Comparison of ENCODE assay signal across 40 cellular contexts in the genomic region with DNA sequence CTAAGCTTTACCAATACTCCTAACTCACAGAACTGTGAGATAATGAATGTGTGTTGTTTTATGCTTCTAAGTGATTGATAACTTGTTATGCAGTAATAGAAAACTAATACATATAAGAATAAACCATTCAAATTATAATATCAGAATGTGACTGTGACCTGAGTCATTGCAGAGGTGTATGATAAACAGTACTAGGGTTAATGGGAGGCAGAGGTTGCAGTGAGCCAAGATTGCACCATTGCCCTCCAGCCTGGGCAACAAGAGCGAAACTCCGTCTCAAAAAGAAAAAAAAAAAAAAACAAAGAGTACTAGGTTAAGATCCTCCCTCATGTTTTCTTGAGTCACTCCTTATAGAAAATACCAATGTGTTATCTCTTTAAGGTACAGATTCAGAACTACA.
"Had no signal": no experiment of that assay in that cellular context is flagged by ENCODE, and none has a peak within 500 bp of the region (broad histone marks: within the 10 kb centered on the region; RNA-seq: fewer than 3 reads in every experiment).

No MANE protein-coding gene starts in this region.

- H3K9me3 ChIP-seq: adrenal gland, ascending aorta, body of pancreas, breast epithelium had no signal

- H3K27me3 ChIP-seq: adrenal gland, ascending aorta, body of pancreas, brain microvascular endothelial cell, breast epithelium, cardiac muscle cell had no signal

- H3K27me3 Mint-ChIP-seq: activated naive CD4-positive, alpha-beta T cell treated with anti-CD3 and anti-CD28 coated beads, Interleukin-2, amount 10 ng/mL, durations not matched to agents 7 days and 5 days; activated naive CD4-positive, alpha-beta T cell treated with anti-CD3 and anti-CD28 coated beads, Interleukin-2, amount 50 U/mL, for 24 hours; activated naive CD8-positive, alpha-beta T cell; activated naive CD8-positive, alpha-beta T cell treated with anti-CD3 and anti-CD28 coated beads for 36 hours; activated naive CD8-positive, alpha-beta T cell treated with anti-CD3 and anti-CD28 coated beads, Interleukin-2, amount 10 ng/mL, durations not matched to agents 7 days and 5 days; activated naive CD8-positive, alpha-beta T cell treated with anti-CD3 and anti-CD28 coated beads, Interleukin-2, amount 50 U/mL, for 24 hours; activated T-cell treated with anti-CD3 and anti-CD28 coated beads, Interleukin-2, amount 50 U/mL, for 24 hours; activated T-helper 17 cell treated with anti-CD3 and anti-CD28 coated beads, Interleukin-2, amount 50 U/mL, for 72 hours; brain; central memory CD8-positive, alpha-beta T cell had no signal

- H3K4me3 Mint-ChIP-seq: activated naive CD4-positive, alpha-beta T cell treated with anti-CD3 and anti-CD28 coated beads for 36 hours; activated naive CD4-positive, alpha-beta T cell treated with anti-CD3 and anti-CD28 coated beads, Interleukin-2, amount 10 ng/mL, durations not matched to agents 7 days and 5 days; activated naive CD4-positive, alpha-beta T cell treated with anti-CD3 and anti-CD28 coated beads, Interleukin-2, amount 50 U/mL, for 24 hours; activated naive CD8-positive, alpha-beta T cell; activated naive CD8-positive, alpha-beta T cell treated with anti-CD3 and anti-CD28 coated beads for 36 hours; activated naive CD8-positive, alpha-beta T cell treated with anti-CD3 and anti-CD28 coated beads, Interleukin-2, amount 10 ng/mL, durations not matched to agents 7 days and 5 days; activated naive CD8-positive, alpha-beta T cell treated with anti-CD3 and anti-CD28 coated beads, Interleukin-2, amount 50 U/mL, for 24 hours; activated T-cell treated with anti-CD3 and anti-CD28 coated beads, Interleukin-2, amount 50 U/mL, for 24 hours; activated T-cell treated with anti-CD3 and anti-CD28 coated beads, Interleukin-2, amount 50 U/mL, for 4 hours; activated T-cell treated with anti-CD3 and anti-CD28 coated beads, Interleukin-2, amount 50 U/mL, for 72 hours; activated T-helper 1 cell treated with anti-CD3 and anti-CD28 coated beads, Interleukin-12 subunit alpha, Interleukin-12 subunit beta, Interleukin-2, Interleukin-4 antibody, amounts not matched to agents 30 ng/mL and 10 ng/mL and 1 ng/mL, durations not matched to agents 14 hours and 24 hours and 36 hours; activated T-helper 17 cell treated with anti-CD3 and anti-CD28 coated beads, Interleukin-2, amount 50 U/mL, for 72 hours; brain; central memory CD8-positive, alpha-beta T cell had no signal

- FAIRE-seq: astrocyte, bronchial epithelial cell had no signal

- H3K27ac ChIP-seq: adrenal gland, ascending aorta, body of pancreas, brain microvascular endothelial cell, breast epithelium, cardiac muscle cell had no signal

- H3K4me1 ChIP-seq: adrenal gland, ascending aorta, body of pancreas, breast epithelium had no signal

- DNase-seq: activated effector memory CD4-positive, alpha-beta T cell treated with anti-CD3 and anti-CD28 coated beads, Interleukin-2, amount 50 U/mL, for 16 hours; activated effector memory CD4-positive, alpha-beta T cell treated with Interleukin-2 at 50 U/mL for 16 hours; activated gamma-delta T cell; activated gamma-delta T cell treated with Interleukin-2 at 50 U/mL for 16 hours; activated naive CD4-positive, alpha-beta T cell; activated naive CD4-positive, alpha-beta T cell treated with anti-CD3 and anti-CD28 coated beads for 36 hours; activated naive CD4-positive, alpha-beta T cell treated with anti-CD3 and anti-CD28 coated beads, Interleukin-2, amount 10 ng/mL, durations not matched to agents 7 days and 5 days; activated naive CD4-positive, alpha-beta T cell treated with anti-CD3 and anti-CD28 coated beads, Interleukin-2, amount 50 U/mL, for 16 hours; activated naive CD4-positive, alpha-beta T cell treated with Interleukin-2 at 50 U/mL for 16 hours; activated naive CD8-positive, alpha-beta T cell treated with anti-CD3 and anti-CD28 coated beads for 36 hours; activated naive CD8-positive, alpha-beta T cell treated with anti-CD3 and anti-CD28 coated beads, Interleukin-2, amount 10 ng/mL, durations not matched to agents 7 days and 5 days; activated naive CD8-positive, alpha-beta T cell treated with anti-CD3 and anti-CD28 coated beads, Interleukin-2, amount 50 U/mL, for 24 hours; activated T-cell treated with anti-CD3 and anti-CD28 coated beads, Interleukin-2, amount 50 U/mL, for 1 hour; activated T-cell treated with anti-CD3 and anti-CD28 coated beads, Interleukin-2, amount 50 U/mL, for 24 hours; activated T-cell treated with anti-CD3 and anti-CD28 coated beads, Interleukin-2, amount 50 U/mL, for 4 hours; activated T-cell treated with anti-CD3 and anti-CD28 coated beads, Interleukin-2, amount 50 U/mL, for 48 hours; activated T-cell treated with anti-CD3 and anti-CD28 coated beads, Interleukin-2, amount 50 U/mL, for 72 hours; adrenal gland; amniotic stem cell; amygdala; anterior cingulate cortex; aorta; body of pancreas; brain microvascular endothelial cell; caudate nucleus; central memory CD4-positive, alpha-beta T cell; cerebellar nuclear complex had no signal

- H3K9me3 Mint-ChIP-seq: activated naive CD4-positive, alpha-beta T cell treated with anti-CD3 and anti-CD28 coated beads for 36 hours; activated naive CD4-positive, alpha-beta T cell treated with anti-CD3 and anti-CD28 coated beads, Interleukin-2, amount 50 U/mL, for 24 hours had no signal

- H3K36me3 ChIP-seq: adrenal gland, ascending aorta, brain microvascular endothelial cell, breast epithelium, cardiac muscle cell had no signal

- H3K4me3 ChIP-seq: adrenal gland, ascending aorta, body of pancreas, breast epithelium, cardiac muscle cell had no signal

- H3K36me3 Mint-ChIP-seq: activated naive CD4-positive, alpha-beta T cell treated with anti-CD3 and anti-CD28 coated beads, Interleukin-2, amount 10 ng/mL, durations not matched to agents 7 days and 5 days; activated naive CD4-positive, alpha-beta T cell treated with anti-CD3 and anti-CD28 coated beads, Interleukin-2, amount 50 U/mL, for 24 hours; activated naive CD4-positive, alpha-beta T cell treated with anti-CD3 and anti-CD28 coated beads, Interleukin-2, amount 50 U/mL, for 72 hours; activated naive CD8-positive, alpha-beta T cell; activated naive CD8-positive, alpha-beta T cell treated with anti-CD3 and anti-CD28 coated beads for 36 hours; activated naive CD8-positive, alpha-beta T cell treated with anti-CD3 and anti-CD28 coated beads, Interleukin-2, amount 10 ng/mL, durations not matched to agents 7 days and 5 days; brain had no signal

- H3K4me1 Mint-ChIP-seq: activated naive CD4-positive, alpha-beta T cell treated with anti-CD3 and anti-CD28 coated beads, Interleukin-2, amount 10 ng/mL, durations not matched to agents 7 days and 5 days; activated naive CD4-positive, alpha-beta T cell treated with anti-CD3 and anti-CD28 coated beads, Interleukin-2, amount 50 U/mL, for 24 hours; activated naive CD8-positive, alpha-beta T cell treated with anti-CD3 and anti-CD28 coated beads for 36 hours; activated naive CD8-positive, alpha-beta T cell treated with anti-CD3 and anti-CD28 coated beads, Interleukin-2, amount 10 ng/mL, durations not matched to agents 7 days and 5 days; activated naive CD8-positive, alpha-beta T cell treated with anti-CD3 and anti-CD28 coated beads, Interleukin-2, amount 50 U/mL, for 24 hours; activated T-helper 17 cell treated with anti-CD3 and anti-CD28 coated beads, Interleukin-2, amount 50 U/mL, for 72 hours; brain; central memory CD8-positive, alpha-beta T cell had no signal

- H3K27ac Mint-ChIP-seq: activated naive CD4-positive, alpha-beta T cell treated with anti-CD3 and anti-CD28 coated beads for 36 hours; activated naive CD4-positive, alpha-beta T cell treated with anti-CD3 and anti-CD28 coated beads, Interleukin-2, amount 10 ng/mL, durations not matched to agents 7 days and 5 days; activated naive CD4-positive, alpha-beta T cell treated with anti-CD3 and anti-CD28 coated beads, Interleukin-2, amount 50 U/mL, for 24 hours; activated naive CD4-positive, alpha-beta T cell treated with anti-CD3 and anti-CD28 coated beads, Interleukin-2, amount 50 U/mL, for 72 hours; activated naive CD8-positive, alpha-beta T cell; activated naive CD8-positive, alpha-beta T cell treated with anti-CD3 and anti-CD28 coated beads for 36 hours; activated naive CD8-positive, alpha-beta T cell treated with anti-CD3 and anti-CD28 coated beads, Interleukin-2, amount 10 ng/mL, durations not matched to agents 7 days and 5 days; activated naive CD8-positive, alpha-beta T cell treated with anti-CD3 and anti-CD28 coated beads, Interleukin-2, amount 50 U/mL, for 24 hours; activated T-cell treated with anti-CD3 and anti-CD28 coated beads, Interleukin-2, amount 50 U/mL, for 24 hours; activated T-cell treated with anti-CD3 and anti-CD28 coated beads, Interleukin-2, amount 50 U/mL, for 72 hours; activated T-helper 1 cell treated with anti-CD3 and anti-CD28 coated beads, Interleukin-12 subunit alpha, Interleukin-12 subunit beta, Interleukin-2, Interleukin-4 antibody, amounts not matched to agents 30 ng/mL and 10 ng/mL and 1 ng/mL, durations not matched to agents 14 hours and 24 hours and 36 hours; activated T-helper 17 cell treated with anti-CD3 and anti-CD28 coated beads, Interleukin-2, amount 50 U/mL, for 72 hours; activated T-helper 2 cell treated with anti-CD3 and anti-CD28 coated beads, Interferon-gamma antibody, Interleukin-2, Interleukin-4, amounts not matched to agents 10 μg/mL and 5 μg/mL and 100 μg/mL, durations not matched to agents 14 hours and 24 hours and 36 hours; brain had no signal

- ATAC-seq: activated naive CD4-positive, alpha-beta T cell treated with anti-CD3 and anti-CD28 coated beads, Interleukin-2, amount 50 U/mL, for 72 hours; activated naive CD8-positive, alpha-beta T cell treated with anti-CD3 and anti-CD28 coated beads, Interleukin-2, amount 50 U/mL, for 24 hours; activated T-cell treated with anti-CD3 and anti-CD28 coated beads, Interleukin-2, amount 50 U/mL, for 4 hours; activated T-cell treated with anti-CD3 and anti-CD28 coated beads, Interleukin-2, amount 50 U/mL, for 72 hours; activated T-helper 17 cell treated with anti-CD3 and anti-CD28 coated beads, Interleukin-2, amount 50 U/mL, for 72 hours; body of pancreas had no signal
